In the genomic region with DNA sequence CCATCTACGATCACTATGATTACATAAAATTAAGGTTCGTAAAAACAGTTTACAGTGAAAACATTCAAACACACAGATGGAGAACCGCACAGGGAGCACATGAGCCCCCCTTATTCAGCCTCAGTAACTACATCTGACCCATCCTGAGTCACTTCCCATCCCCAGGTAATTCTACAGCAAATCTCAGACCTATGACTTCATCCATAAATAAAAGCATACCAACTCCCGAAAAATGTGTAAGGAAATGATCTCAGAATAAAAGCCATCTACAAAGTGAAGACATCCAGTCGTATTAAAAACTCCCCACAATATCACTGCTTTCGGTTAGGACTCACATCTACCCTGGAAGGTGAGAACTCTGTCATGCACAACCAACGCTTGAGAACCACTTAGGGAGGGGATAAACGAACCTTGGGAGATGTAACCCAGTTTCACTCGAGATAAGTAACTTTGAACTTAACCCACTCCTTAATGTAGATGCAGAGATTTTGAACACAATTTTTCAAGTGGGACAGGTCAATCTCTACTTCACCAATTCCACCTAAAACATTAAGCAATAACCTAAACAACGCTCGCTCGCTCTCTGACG, we compare ENCODE assay signal across 8 cellular contexts. TPM values are rescaled to one million over a fixed set of nuclear protein-coding genes. Genes with fewer than 3 reads are reported as not detected.
DNase-seq lines count a peak whose midpoint lies in the region; ATAC-seq and TF ChIP-seq lines count a peak whose summit lies in the region.

No MANE protein-coding gene starts in this region.

- no peak for TF ChIP-seq CTCF in right atrium auricular region (IDR thresholded peaks at IDR 0.05)
- TF ChIP-seq CTCF in activated CD8-positive, alpha-beta T cell treated with anti-CD3 and anti-CD28 coated beads for 36 hours (IDR thresholded peaks at IDR 0.05), result no peak

- no peaks in the 10 kb centered on the region for H3K27me3 Mint-ChIP-seq in activated CD8-positive, alpha-beta T cell treated with anti-CD3 and anti-CD28 coated beads for 36 hours
- no peaks in the 10 kb centered on the region for H3K27me3 Mint-ChIP-seq in stimulated activated naive B cell treated with anti-CD40 and anti-IgM and Interleukin-4, amounts not matched to agents 10 μg/mL and 1 μg/mL and 100 μg/mL, for 72 hours

- ATAC-seq in left cardiac atrium (no peak), GM21619 (IDR thresholded peaks at IDR 0.05; ENCODE audit: unreplicated experiment) (no peak)
- ATAC-seq in activated CD8-positive, alpha-beta T cell treated with anti-CD3 and anti-CD28 coated beads for 36 hours, result no peak
- no peak for ATAC-seq in stimulated activated naive B cell treated with anti-CD40 and anti-IgM and Interleukin-4, amounts not matched to agents 10 μg/mL and 1 μg/mL and 100 μg/mL, for 72 hours (replicated peaks)

- no peaks in the 10 kb centered on the region for H3K9me3 Mint-ChIP-seq in activated CD8-positive, alpha-beta T cell treated with anti-CD3 and anti-CD28 coated beads for 36 hours
- H3K9me3 Mint-ChIP-seq in stimulated activated naive B cell treated with anti-CD40 and anti-IgM and Interleukin-4, amounts not matched to agents 10 μg/mL and 1 μg/mL and 100 μg/mL, for 72 hours, result no peaks in the 10 kb centered on the region

- DNase-seq in right atrium auricular region (ENCODE audit: low spot score) (no peak), left cardiac atrium (no peak), cerebellum (ENCODE audit: low spot score) (no peak), NCI-H2107 (lab: John Stamatoyannopoulos, UW) (no peak)
- DNase-seq in activated CD8-positive, alpha-beta T cell treated with anti-CD3 and anti-CD28 coated beads for 36 hours, result no peak
- DNase-seq in stimulated activated naive B cell treated with anti-CD40 and anti-IgM and Interleukin-4, amounts not matched to agents 10 μg/mL and 1 μg/mL and 100 μg/mL, for 72 hours, result no peak

- H3K9me3 ChIP-seq in right atrium auricular region, result no peaks in the 10 kb centered on the region

- peaks cover 43% of the 10 kb centered on the region for H3K36me3 Mint-ChIP-seq in activated CD8-positive, alpha-beta T cell treated with anti-CD3 and anti-CD28 coated beads for 36 hours (ENCODE audit: low read depth)
- peaks cover 19 to 28% of the 10 kb centered on the region in 2 donors for H3K36me3 Mint-ChIP-seq in stimulated activated naive B cell treated with anti-CD40 and anti-IgM and Interleukin-4, amounts not matched to agents 10 μg/mL and 1 μg/mL and 100 μg/mL, for 72 hours

- peak overlapping the region; percentile 90 to 91 for H3K4me3 ChIP-seq in right atrium auricular region
- H3K4me3 ChIP-seq in iPS-11a (ENCODE audit: low read depth, low read length), result peak overlapping the region; percentile 86

- H3K4me3 Mint-ChIP-seq in activated CD8-positive, alpha-beta T cell treated with anti-CD3 and anti-CD28 coated beads for 36 hours, result peak overlapping the region; percentile 87
- peak overlapping the region; percentile 90 for H3K4me3 Mint-ChIP-seq in stimulated activated naive B cell treated with anti-CD40 and anti-IgM and Interleukin-4, amounts not matched to agents 10 μg/mL and 1 μg/mL and 100 μg/mL, for 72 hours

- peaks cover 29% of the 10 kb centered on the region for H3K4me1 Mint-ChIP-seq in activated CD8-positive, alpha-beta T cell treated with anti-CD3 and anti-CD28 coated beads for 36 hours (ENCODE audit: low read depth)
- peaks cover 31 to 49% of the 10 kb centered on the region in 2 donors for H3K4me1 Mint-ChIP-seq in stimulated activated naive B cell treated with anti-CD40 and anti-IgM and Interleukin-4, amounts not matched to agents 10 μg/mL and 1 μg/mL and 100 μg/mL, for 72 hours

- peaks cover 0 to 20% of the 10 kb centered on the region in 2 donors for H3K4me1 ChIP-seq in right atrium auricular region

- H3K27me3 ChIP-seq in right atrium auricular region, result no peaks in the 10 kb centered on the region

- peak overlapping the region; percentile 94 for H3K27ac Mint-ChIP-seq in activated CD8-positive, alpha-beta T cell treated with anti-CD3 and anti-CD28 coated beads for 36 hours
- peak overlapping the region; percentile 98 for H3K27ac Mint-ChIP-seq in stimulated activated naive B cell treated with anti-CD40 and anti-IgM and Interleukin-4, amounts not matched to agents 10 μg/mL and 1 μg/mL and 100 μg/mL, for 72 hours

- peak overlapping the region; percentile 96 to 99 for H3K27ac ChIP-seq in right atrium auricular region

- CTCF ChIA-PET in activated CD8-positive, alpha-beta T cell treated with anti-CD3 and anti-CD28 coated beads for 36 hours (lab: Charles Lee), result no interaction called here

- intact Hi-C loops in left cardiac atrium (cut with DNase I), result no loop called here
- intact Hi-C loops in activated CD8-positive, alpha-beta T cell treated with anti-CD3 and anti-CD28 coated beads for 36 hours (cut with micrococcal nuclease), result no loop called here

- peaks cover 40% of the 10 kb centered on the region for H3K36me3 ChIP-seq in right atrium auricular region

- POLR2A ChIA-PET in activated CD8-positive, alpha-beta T cell treated with anti-CD3 and anti-CD28 coated beads for 36 hours (lab: Charles Lee), result interaction anchor here (0.7 to 2.6 kb wide), 2 partner anchors 19 to 67 kb away, joined by 3 to 13 read pairs; no protein-coding TSS in a partner anchor

RNA-seq across cellular contexts. Expression of a gene that starts 1.3 kb away (rescaled TPM):
- 10 to 100 TPM; 15.4 to 18.1 TPM for total RNA-seq in right atrium auricular region
- 10 to 100 TPM; 28.1 to 48.1 TPM for total RNA-seq in left cardiac atrium
- total RNA-seq in activated CD8-positive, alpha-beta T cell treated with anti-CD3 and anti-CD28 coated beads for 36 hours, result 10 to 100 TPM; 86.3 to 93.2 TPM
- 24.3 TPM for total RNA-seq in cerebellum

RNA-seq across cellular contexts. Expression of a gene that starts 57.2 kb away (rescaled TPM):
- 10 to 100 TPM; 23.8 to 31.0 TPM for total RNA-seq in right atrium auricular region
- total RNA-seq in left cardiac atrium, result 10 to 100 TPM; 33.9 to 45.3 TPM
- total RNA-seq in activated CD8-positive, alpha-beta T cell treated with anti-CD3 and anti-CD28 coated beads for 36 hours, result 10 to 100 TPM; 95.1 to 96.0 TPM
- total RNA-seq in cerebellum, result 40.5 TPM
